Comparison of ENCODE assay signal across 6 cellular contexts in the genomic region with DNA sequence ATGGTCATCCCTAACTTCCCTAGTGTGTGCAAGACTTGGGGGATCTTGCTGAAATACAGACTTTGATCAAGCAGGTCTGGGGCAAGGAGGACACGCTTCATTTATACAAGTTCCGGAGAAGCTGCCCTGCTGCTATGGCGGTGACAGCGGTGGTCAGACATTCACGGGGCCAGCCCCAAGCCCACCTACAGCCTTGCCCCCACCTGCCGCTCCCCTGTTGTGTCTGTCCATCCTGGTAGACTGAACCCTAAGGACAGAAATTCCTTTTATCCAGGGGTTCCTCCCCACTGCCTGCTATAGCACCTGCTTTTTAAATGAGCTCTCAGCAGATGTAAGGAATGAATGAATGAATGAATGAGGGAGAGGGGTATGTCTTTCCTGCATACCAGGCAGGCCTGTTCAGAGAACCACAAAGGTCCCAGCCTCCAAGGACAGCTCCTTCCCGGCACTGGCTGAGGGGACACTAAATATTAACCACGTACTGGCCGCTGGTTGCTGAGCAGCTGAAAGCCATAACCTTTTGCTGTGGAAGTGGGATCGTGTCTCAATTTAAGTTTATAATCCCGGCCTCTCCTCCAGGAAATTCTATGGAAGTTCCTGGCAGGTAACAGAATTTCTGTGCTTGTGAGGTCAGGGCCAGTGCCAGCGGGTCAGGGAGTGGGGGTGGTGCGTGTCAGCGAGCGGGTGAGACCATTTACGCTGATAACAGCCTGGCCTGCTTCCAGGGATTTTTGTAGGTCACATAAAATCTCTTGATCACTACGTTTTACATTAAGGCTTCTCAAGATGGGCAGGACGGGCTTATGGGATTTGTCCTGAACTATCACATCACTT. TPM values are rescaled to one million over a fixed set of nuclear protein-coding genes. Genes with fewer than 3 reads are reported as not detected.
A peak's percentile ranks its signal among the peaks of the same experiment; 100 is the strongest.
DNase-seq lines count a peak whose midpoint lies in the region; ATAC-seq, FAIRE-seq and TF ChIP-seq lines count a peak whose summit lies in the region.

No MANE protein-coding gene starts in this region.

- no peak for DNase-seq in CD4-positive, alpha-beta T cell
- DNase-seq in activated T-helper 1 cell treated with anti-CD3 and anti-CD28 coated beads, Interleukin-12 subunit alpha, Interleukin-12 subunit beta, Interleukin-2, Interleukin-4 antibody, amounts not matched to agents 30 ng/mL and 10 ng/mL and 1 ng/mL, durations not matched to agents 14 hours and 24 hours and 36 hours (ENCODE audit: low spot score): no peak
- DNase-seq in lung microvascular endothelial cell (ENCODE audit: low read depth in 2 of 2): peak; percentile 32 to 71
- no peak for DNase-seq in stimulated activated CD4-positive, alpha-beta T cell treated with anti-CD3 and anti-CD28 coated beads, Interleukin-4, amount 100 ng/mL, for 24 hours
- no peak for DNase-seq in AML-193 (lab: John Stamatoyannopoulos, UW)
- no peak for DNase-seq in H54 (ENCODE audit: insufficient read length, low spot score)

- FAIRE-seq in H54 (lab: Jason Lieb, UNC): no peak

- H3K9me3 ChIP-seq in CD4-positive, alpha-beta T cell (ENCODE audit: control insufficient read depth, low read length): no peaks in the 10 kb centered on the region

- H3K4me1 Mint-ChIP-seq in CD4-positive, alpha-beta T cell (ENCODE audit: low read depth): peaks cover 55% of the 10 kb centered on the region
- H3K4me1 Mint-ChIP-seq in activated T-helper 1 cell treated with anti-CD3 and anti-CD28 coated beads, Interleukin-12 subunit alpha, Interleukin-12 subunit beta, Interleukin-2, Interleukin-4 antibody, amounts not matched to agents 30 ng/mL and 10 ng/mL and 1 ng/mL, durations not matched to agents 14 hours and 24 hours and 36 hours (ENCODE audit: low read depth): peaks cover 34% of the 10 kb centered on the region

- H3K27me3 Mint-ChIP-seq in CD4-positive, alpha-beta T cell: no peaks in the 10 kb centered on the region
- no peaks in the 10 kb centered on the region for H3K27me3 Mint-ChIP-seq in activated T-helper 1 cell treated with anti-CD3 and anti-CD28 coated beads, Interleukin-12 subunit alpha, Interleukin-12 subunit beta, Interleukin-2, Interleukin-4 antibody, amounts not matched to agents 30 ng/mL and 10 ng/mL and 1 ng/mL, durations not matched to agents 14 hours and 24 hours and 36 hours (ENCODE audit: insufficient read depth)

- no peak for TF ChIP-seq CTCF in CD4-positive, alpha-beta T cell (IDR thresholded peaks at IDR 0.05)

- peak overlapping the region; percentile 99 for H3K27ac Mint-ChIP-seq in CD4-positive, alpha-beta T cell
- peak overlapping the region; percentile 99 for H3K27ac Mint-ChIP-seq in activated T-helper 1 cell treated with anti-CD3 and anti-CD28 coated beads, Interleukin-12 subunit alpha, Interleukin-12 subunit beta, Interleukin-2, Interleukin-4 antibody, amounts not matched to agents 30 ng/mL and 10 ng/mL and 1 ng/mL, durations not matched to agents 14 hours and 24 hours and 36 hours

- peak overlapping the region; percentile 86 for H3K27ac ChIP-seq in CD4-positive, alpha-beta T cell (ENCODE audit: low read depth, low read length)

- POLR2A ChIA-PET in CD4-positive, alpha-beta T cell (lab: Charles Lee): interaction anchor here (0.6 to 7.0 kb wide), 15 partner anchors 13 to 166 kb away, joined by 3 to 81 read pairs (median 5); a partner anchor contains a TSS

- CTCF ChIA-PET in CD4-positive, alpha-beta T cell (lab: Charles Lee): interaction anchor here (0.8 to 3.6 kb wide), 7 partner anchors 13 to 125 kb away, joined by 3 to 34 read pairs (median 6); a partner anchor contains a TSS

- no peak for TF ChIP-seq POLR2A in H54 (IDR thresholded peaks at IDR 0.05; ENCODE audit: low read depth, low read length)

- H3K36me3 Mint-ChIP-seq in CD4-positive, alpha-beta T cell (ENCODE audit: low read depth): peaks cover 23% of the 10 kb centered on the region
- peaks cover 4% of the 10 kb centered on the region for H3K36me3 Mint-ChIP-seq in activated T-helper 1 cell treated with anti-CD3 and anti-CD28 coated beads, Interleukin-12 subunit alpha, Interleukin-12 subunit beta, Interleukin-2, Interleukin-4 antibody, amounts not matched to agents 30 ng/mL and 10 ng/mL and 1 ng/mL, durations not matched to agents 14 hours and 24 hours and 36 hours (ENCODE audit: low read depth)

- intact Hi-C loops in CD4-positive, alpha-beta T cell (cut with DNase I, micrococcal nuclease): loop anchor here in 1 of 2 experiments (2.0 kb wide), 2 partner anchors 27 to 83 kb away; a partner anchor contains a TSS
- intact Hi-C loops in activated T-helper 1 cell treated with anti-CD3 and anti-CD28 coated beads, Interleukin-12 subunit alpha, Interleukin-12 subunit beta, Interleukin-2, Interleukin-4 antibody, amounts not matched to agents 30 ng/mL and 10 ng/mL and 1 ng/mL, durations not matched to agents 14 hours and 24 hours and 36 hours (cut with micrococcal nuclease): no loop called here

- ATAC-seq in CD4-positive, alpha-beta T cell (ENCODE audit: poor library complexity): no peak

- no peaks in the 10 kb centered on the region for H3K9me3 Mint-ChIP-seq in CD4-positive, alpha-beta T cell
- H3K9me3 Mint-ChIP-seq in activated T-helper 1 cell treated with anti-CD3 and anti-CD28 coated beads, Interleukin-12 subunit alpha, Interleukin-12 subunit beta, Interleukin-2, Interleukin-4 antibody, amounts not matched to agents 30 ng/mL and 10 ng/mL and 1 ng/mL, durations not matched to agents 14 hours and 24 hours and 36 hours: no peaks in the 10 kb centered on the region

- H3K4me3 Mint-ChIP-seq in CD4-positive, alpha-beta T cell: no peak overlapping the region
- H3K4me3 Mint-ChIP-seq in activated T-helper 1 cell treated with anti-CD3 and anti-CD28 coated beads, Interleukin-12 subunit alpha, Interleukin-12 subunit beta, Interleukin-2, Interleukin-4 antibody, amounts not matched to agents 30 ng/mL and 10 ng/mL and 1 ng/mL, durations not matched to agents 14 hours and 24 hours and 36 hours: no peak overlapping the region

- no peaks in the 10 kb centered on the region for H3K27me3 ChIP-seq in CD4-positive, alpha-beta T cell (ENCODE audit: control insufficient read depth, insufficient read depth, low read length)

RNA-seq across cellular contexts. Expression of a gene that starts 27.1 kb away (rescaled TPM):
- 1 to 10 TPM; 3.4 to 5.5 TPM for total RNA-seq in CD4-positive, alpha-beta T cell
- 3.0 and 4.1 TPM in 2 replicates for total RNA-seq in activated T-helper 1 cell treated with anti-CD3 and anti-CD28 coated beads, Interleukin-12 subunit alpha, Interleukin-12 subunit beta, Interleukin-2, Interleukin-4 antibody, amounts not matched to agents 30 ng/mL and 10 ng/mL and 1 ng/mL, durations not matched to agents 14 hours and 24 hours and 36 hours
- 0.65 and 1.2 TPM in 2 replicates for total RNA-seq in lung microvascular endothelial cell

RNA-seq across cellular contexts. Expression of a gene that starts 27.8 kb away (rescaled TPM):
- 100 to 1,000 TPM; 145 to 156 TPM for total RNA-seq in CD4-positive, alpha-beta T cell
- total RNA-seq in activated T-helper 1 cell treated with anti-CD3 and anti-CD28 coated beads, Interleukin-12 subunit alpha, Interleukin-12 subunit beta, Interleukin-2, Interleukin-4 antibody, amounts not matched to agents 30 ng/mL and 10 ng/mL and 1 ng/mL, durations not matched to agents 14 hours and 24 hours and 36 hours: 408 and 410 TPM in 2 replicates
- 231 and 292 TPM in 2 replicates for total RNA-seq in lung microvascular endothelial cell

RNA-seq across cellular contexts. Expression of a gene that starts 40.5 kb away (rescaled TPM):
- total RNA-seq in CD4-positive, alpha-beta T cell: 1 to 10 TPM; 3.7 to 4.4 TPM
- total RNA-seq in activated T-helper 1 cell treated with anti-CD3 and anti-CD28 coated beads, Interleukin-12 subunit alpha, Interleukin-12 subunit beta, Interleukin-2, Interleukin-4 antibody, amounts not matched to agents 30 ng/mL and 10 ng/mL and 1 ng/mL, durations not matched to agents 14 hours and 24 hours and 36 hours: 13.6 and 15.0 TPM in 2 replicates
- under 0.01 and 0.20 TPM in 2 replicates for total RNA-seq in lung microvascular endothelial cell

RNA-seq across cellular contexts. Expression of a gene that starts 49.8 kb away (rescaled TPM):
- 1 to 10 TPM; 1.1 to 1.7 TPM for total RNA-seq in CD4-positive, alpha-beta T cell
- total RNA-seq in activated T-helper 1 cell treated with anti-CD3 and anti-CD28 coated beads, Interleukin-12 subunit alpha, Interleukin-12 subunit beta, Interleukin-2, Interleukin-4 antibody, amounts not matched to agents 30 ng/mL and 10 ng/mL and 1 ng/mL, durations not matched to agents 14 hours and 24 hours and 36 hours: 0.26 and 0.29 TPM in 2 replicates
- total RNA-seq in lung microvascular endothelial cell: under 0.01 TPM in 1 of 2 replicates, not detected in the other

Comparison
In these comparisons a context has a peak if more than half of its experiments do, and no peak if none do; other contexts are left out.
1. DNase-seq: peak in lung microvascular endothelial cell (2 of 2); none in CD4-positive, alpha-beta T cell (0 of 10), activated T-helper 1 cell treated with anti-CD3 and anti-CD28 coated beads, Interleukin-12 subunit alpha, Interleukin-12 subunit beta, Interleukin-2, Interleukin-4 antibody, amounts not matched to agents 30 ng/mL and 10 ng/mL and 1 ng/mL, durations not matched to agents 14 hours and 24 hours and 36 hours (single experiment), stimulated activated CD4-positive, alpha-beta T cell treated with anti-CD3 and anti-CD28 coated beads, Interleukin-4, amount 100 ng/mL, for 24 hours (single experiment), AML-193 (0 of 2) and H54 (single experiment).